ENCODE assay signal across 9 cellular contexts in genomic region chr2:20643060-20643459, GRCh38. TPM values are rescaled to one million over a fixed set of nuclear protein-coding genes. Genes with fewer than 3 reads are reported as not detected.
"Had no signal": no experiment of that assay in that cellular context is flagged by ENCODE, and none has a peak within 500 bp of the region (broad histone marks: within the 10 kb centered on the region; RNA-seq: fewer than 3 reads in every experiment).

No MANE protein-coding gene starts in this region.

- H3K36me3 Mint-ChIP-seq: activated naive CD8-positive, alpha-beta T cell; natural killer cell treated with Interleukin-12 subunit alpha and Interleukin-12 subunit beta and Interleukin-15 and Interleukin-18, amount 100 ng/mL, for 72 hours had no signal

- H3K4me3 ChIP-seq: prostate gland, SJSA1, thyroid gland had no signal

- H3K9me3 ChIP-seq: prostate gland, SJSA1, thyroid gland had no signal

- H3K36me3 ChIP-seq: prostate gland had no signal

- H3K4me1 ChIP-seq: SJSA1 had no signal

- H3K27ac ChIP-seq: SJSA1, thyroid gland had no signal

- H3K27me3 Mint-ChIP-seq: activated CD4-positive, alpha-beta memory T cell treated with anti-CD3 and anti-CD28 coated beads for 36 hours; activated naive CD8-positive, alpha-beta T cell; natural killer cell treated with Interleukin-12 subunit alpha and Interleukin-12 subunit beta and Interleukin-15 and Interleukin-18, amount 100 ng/mL, for 72 hours; stimulated activated naive CD8-positive, alpha-beta T cell treated with anti-CD3 and anti-CD28 coated beads, Interleukin-15, Interleukin-2, amounts not matched to agents 100 ng/mL and 50 ng/mL, for 24 hours had no signal

- H3K9me3 Mint-ChIP-seq: activated CD4-positive, alpha-beta memory T cell treated with anti-CD3 and anti-CD28 coated beads for 36 hours; immature natural killer cell; natural killer cell treated with Interleukin-12 subunit alpha and Interleukin-12 subunit beta and Interleukin-15 and Interleukin-18, amount 100 ng/mL, for 72 hours; stimulated activated naive CD8-positive, alpha-beta T cell treated with anti-CD3 and anti-CD28 coated beads, Interleukin-15, Interleukin-2, amounts not matched to agents 100 ng/mL and 50 ng/mL, for 24 hours had no signal

- H3K27me3 ChIP-seq: SJSA1, thyroid gland had no signal

- H3K27ac Mint-ChIP-seq: activated CD4-positive, alpha-beta memory T cell treated with anti-CD3 and anti-CD28 coated beads for 36 hours; activated naive CD8-positive, alpha-beta T cell; stimulated activated naive CD8-positive, alpha-beta T cell treated with anti-CD3 and anti-CD28 coated beads, Interleukin-15, Interleukin-2, amounts not matched to agents 100 ng/mL and 50 ng/mL, for 24 hours had no signal

- H3K4me3 Mint-ChIP-seq: activated CD4-positive, alpha-beta memory T cell treated with anti-CD3 and anti-CD28 coated beads for 36 hours; activated naive CD8-positive, alpha-beta T cell; immature natural killer cell; natural killer cell treated with Interleukin-12 subunit alpha and Interleukin-12 subunit beta and Interleukin-15 and Interleukin-18, amount 100 ng/mL, for 72 hours; stimulated activated naive CD8-positive, alpha-beta T cell treated with anti-CD3 and anti-CD28 coated beads, Interleukin-15, Interleukin-2, amounts not matched to agents 100 ng/mL and 50 ng/mL, for 24 hours had no signal

RNA-seq across cellular contexts. Expression of gene GDF7, which starts 23.9 kb away (rescaled TPM):
- total RNA-seq: epithelial cell of proximal tubule had no signal
- polyA plus RNA-seq: immature natural killer cell had no signal
